ENCODE assay signal across 16 cellular contexts in genomic region chr15:50484781-50485180, GRCh38.
DNase-seq lines count a peak whose midpoint lies in the region; ATAC-seq and TF ChIP-seq lines count a peak whose summit lies in the region.
"Had no signal": no experiment of that assay in that cellular context is flagged by ENCODE, and none has a peak within 500 bp of the region (broad histone marks: within the 10 kb centered on the region; RNA-seq: fewer than 3 reads in every experiment).

No MANE protein-coding gene starts in this region.

- H3K4me2 ChIP-seq in OCI-LY3 (ENCODE audit: low read length): peak overlapping the region; percentile 21
- H3K4me2 ChIP-seq: BLaER1 treated with 17β-estradiol and CSF1 and Interleukin-3, amounts not matched to agents 10 nM and 100 nM had no signal

- no peak overlapping the region for H3K27ac Mint-ChIP-seq in CD8-positive, alpha-beta T cell

- no peaks in the 10 kb centered on the region for H3K27me3 Mint-ChIP-seq in CD8-positive, alpha-beta T cell (ENCODE audit: low read depth)

- H3K4me3 ChIP-seq in OCI-LY3 (ENCODE audit: low read length) (no peak overlapping the region), HAP-1 (no peak overlapping the region)
- no peak overlapping the region for H3K4me3 ChIP-seq in CD8-positive, alpha-beta T cell (ENCODE audit: low read depth, low read length)
- H3K4me3 ChIP-seq: BLaER1 treated with 17β-estradiol and CSF1 and Interleukin-3, amounts not matched to agents 10 nM and 100 nM; dorsolateral prefrontal cortex; lung had no signal

- ATAC-seq in GM18519 (IDR thresholded peaks at IDR 0.05; ENCODE audit: low FRiP score, unreplicated experiment): peak; percentile 53
- ATAC-seq in GM19463 (IDR thresholded peaks at IDR 0.05; ENCODE audit: unreplicated experiment): peak; percentile 61
- peak; percentile 55 for ATAC-seq in HG02885 (IDR thresholded peaks at IDR 0.05; ENCODE audit: poor library complexity, unreplicated experiment)
- no peak for ATAC-seq in CD8-positive, alpha-beta T cell

- DNase-seq in CD8-positive, alpha-beta T cell: no peak
- DNase-seq in KG1 (lab: John Stamatoyannopoulos, UW) (no peak), HAP-1 (ENCODE audit: low spot score in 2 of 2) (no peak), middle frontal gyrus (ENCODE audit: extremely low spot score, low spot score) (no peak)
- DNase-seq: amniotic stem cell, DMS79 treated with DMSO at 0.1 percent for 48 hours, dorsolateral prefrontal cortex, HCEC 1CT, NCI-H2107 had no signal

- H4K20me1 ChIP-seq in OCI-LY3 (ENCODE audit: insufficient read depth, low read length): no peaks in the 10 kb centered on the region

- H3K79me2 ChIP-seq in OCI-LY3 (ENCODE audit: low read length): no peaks in the 10 kb centered on the region

- no peak overlapping the region for H3K9ac ChIP-seq in OCI-LY3 (ENCODE audit: low read length)
- H3K9ac ChIP-seq: BLaER1 treated with 17β-estradiol and CSF1 and Interleukin-3, amounts not matched to agents 10 nM and 100 nM had no signal

- intact Hi-C loops in CD8-positive, alpha-beta T cell (cut with DNase I, micrococcal nuclease): loop anchor here in 1 of 2 experiments (5.0 kb wide), 1 partner anchor 93 kb away; no protein-coding TSS in a partner anchor

- POLR2A ChIA-PET in CD8-positive, alpha-beta T cell (lab: Charles Lee): no interaction called here

- H3K9me3 ChIP-seq in OCI-LY3 (ENCODE audit: insufficient read depth, low read length) (peaks cover 3% of the 10 kb centered on the region; the same call in 1 of the 2 replicates), HAP-1 (no peaks in the 10 kb centered on the region)
- H3K9me3 ChIP-seq in CD8-positive, alpha-beta T cell (ENCODE audit: low read length): no peaks in the 10 kb centered on the region
- H3K9me3 ChIP-seq: BLaER1 treated with 17β-estradiol and CSF1 and Interleukin-3, amounts not matched to agents 10 nM and 100 nM had no signal

- peaks cover 2% of the 10 kb centered on the region for H3K4me1 Mint-ChIP-seq in CD8-positive, alpha-beta T cell (ENCODE audit: low read depth)

- H3K4me3 Mint-ChIP-seq in CD8-positive, alpha-beta T cell: no peak overlapping the region

- H3K27me3 ChIP-seq in OCI-LY3 (ENCODE audit: low read depth, low read length) (no peaks in the 10 kb centered on the region), HAP-1 (ENCODE audit: low read depth) (no peaks in the 10 kb centered on the region)
- H3K27me3 ChIP-seq in CD8-positive, alpha-beta T cell (ENCODE audit: insufficient read depth, low read length): no peaks in the 10 kb centered on the region
- H3K27me3 ChIP-seq: BLaER1 treated with 17β-estradiol and CSF1 and Interleukin-3, amounts not matched to agents 10 nM and 100 nM; dorsolateral prefrontal cortex had no signal

- H3K9me3 Mint-ChIP-seq in CD8-positive, alpha-beta T cell: no peaks in the 10 kb centered on the region

- H3K27ac ChIP-seq in OCI-LY3 (ENCODE audit: low read length): peak overlapping the region; percentile 14; the same call in 1 of the 2 replicates
- H3K27ac ChIP-seq in CD8-positive, alpha-beta T cell (ENCODE audit: low read depth, low read length): no peak overlapping the region
- H3K27ac ChIP-seq: BLaER1 treated with 17β-estradiol and CSF1 and Interleukin-3, amounts not matched to agents 10 nM and 100 nM; dorsolateral prefrontal cortex; VCaP had no signal

- TF ChIP-seq CTCF in OCI-LY3 (IDR thresholded peaks at IDR 0.05; ENCODE audit: low read depth, low read length): no peak
- TF ChIP-seq CTCF in CD8-positive, alpha-beta T cell (IDR thresholded peaks at IDR 0.05): no peak

- H3K4me1 ChIP-seq in OCI-LY3 (ENCODE audit: low read length) (peaks cover 26% of the 10 kb centered on the region), HAP-1 (no peaks in the 10 kb centered on the region)
- no peaks in the 10 kb centered on the region for H3K4me1 ChIP-seq in CD8-positive, alpha-beta T cell (ENCODE audit: insufficient read depth, low read length)

- CTCF ChIA-PET in CD8-positive, alpha-beta T cell (lab: Charles Lee): no interaction called here

- in situ Hi-C loops in HAP-1 (cut with MboI; ENCODE audit: low sequenced_read_pairs): no loop called here

- H2AFZ ChIP-seq in OCI-LY3 (ENCODE audit: low read depth, low read length): no peak overlapping the region

- peaks cover 79% of the 10 kb centered on the region for H3K36me3 Mint-ChIP-seq in CD8-positive, alpha-beta T cell

- H3K36me3 ChIP-seq in OCI-LY3 (replicated peaks; ENCODE audit: low read depth, low read length): peaks cover 51% of the 10 kb centered on the region
- peaks cover 14% of the 10 kb centered on the region for H3K36me3 ChIP-seq in CD8-positive, alpha-beta T cell (ENCODE audit: insufficient read depth, low read length)
- peaks cover 32% of the 10 kb centered on the region for H3K36me3 ChIP-seq in HAP-1 (replicated peaks)
